ENCODE assay signal across 12 cellular contexts in genomic region chr5:89729623-89730390, GRCh38.
DNase-seq lines count a peak whose midpoint lies in the region; ATAC-seq and TF ChIP-seq lines count a peak whose summit lies in the region.
"Had no signal": no experiment of that assay in that cellular context is flagged by ENCODE, and none has a peak within 500 bp of the region (broad histone marks: within the 10 kb centered on the region; RNA-seq: fewer than 3 reads in every experiment).

No MANE protein-coding gene starts in this region.

- in situ Hi-C loops in Caki2 (cut with HindIII; ENCODE audit: low pct_unique_long_range_greater_than_20kb, low sequenced_read_pairs) (no loop called here), Panc1 (cut with HindIII; ENCODE audit: low pct_unique_long_range_greater_than_20kb, low sequenced_read_pairs) (no loop called here)

- H3K27me3 ChIP-seq in Panc1 (ENCODE audit: control insufficient read depth, insufficient read depth, low read length) (no peaks in the 10 kb centered on the region), kidney epithelial cell (ENCODE audit: control insufficient read depth, insufficient read depth, low read length) (no peaks in the 10 kb centered on the region)

- CTCF ChIA-PET in Panc1 (lab: Charles Lee): interaction anchor here (0.6 to 0.7 kb wide), 2 partner anchors 75 to 893 kb away, joined by 3 read pairs; no protein-coding TSS in a partner anchor

- intact Hi-C loops in Panc1 (cut with micrococcal nuclease; ENCODE audit: unreplicated experiment): no loop called here

- H3K9me3 ChIP-seq in Panc1 (ENCODE audit: control insufficient read depth, insufficient read depth, low read depth, low read length): no peaks in the 10 kb centered on the region

- POLR2A ChIA-PET in Panc1 (lab: Charles Lee): no interaction called here

- H3K4me1 ChIP-seq in Panc1 (ENCODE audit: control insufficient read depth, insufficient read depth, low read length): no peaks in the 10 kb centered on the region

- DNase-seq in Caki2 (ENCODE audit: low read depth) (peak; percentile 49), Panc1 (ENCODE audit: low read depth, low spot score) (peak; percentile 8), kidney epithelial cell (ENCODE audit: low read depth) (no peak), NCI-H187 treated with DMSO at 0.1 percent for 48 hours (lab: John Stamatoyannopoulos, UW) (no peak)
- DNase-seq: activated CD4-positive, alpha-beta T cell treated with anti-CD3 and anti-CD28 coated beads for 1 hour; GDM1; NCI-H1694; stimulated activated CD4-positive, alpha-beta T cell treated with anti-CD3 and anti-CD28 coated beads, Interleukin-2, amount 100 ng/mL, for 24 hours had no signal

- ATAC-seq in GM21381 (IDR thresholded peaks at IDR 0.05; ENCODE audit: unreplicated experiment) (peak; percentile 57), Panc1 (no peak), HG03460 (IDR thresholded peaks at IDR 0.05; ENCODE audit: unreplicated experiment) (no peak), GM18870 (IDR thresholded peaks at IDR 0.05; ENCODE audit: unreplicated experiment) (no peak), GM21360 (IDR thresholded peaks at IDR 0.05; ENCODE audit: unreplicated experiment) (no peak)

- H3K36me3 ChIP-seq in Panc1 (ENCODE audit: control insufficient read depth, insufficient read depth, low read length) (no peaks in the 10 kb centered on the region), kidney epithelial cell (ENCODE audit: control insufficient read depth, insufficient read depth, low read length) (no peaks in the 10 kb centered on the region)

- no TSS peak for BruUV-seq in Panc1 (replicated peaks; lab: Mats Ljungman, UMichigan)

- TF ChIP-seq CTCF in Panc1 (IDR thresholded peaks at IDR 0.05): peak; percentile 35; the same call in 1 of the 2 replicates
- TF ChIP-seq CTCF in kidney epithelial cell (IDR thresholded peaks at IDR 0.05; ENCODE audit: insufficient read depth, low read length, poor library complexity, severe bottlenecking): peak; percentile 32

- H3K4me3 ChIP-seq in Panc1 (ENCODE audit: low read depth in 2 of 2, low read length in 2 of 2): no peak overlapping the region
- H3K4me3 ChIP-seq in kidney epithelial cell (ENCODE audit: low read depth, low read length): no peak overlapping the region

- no peak overlapping the region for H3K27ac ChIP-seq in Panc1 (ENCODE audit: low read length)

Comparison
In these comparisons a context has a peak if more than half of its experiments do, and no peak if none do; other contexts are left out.
1. DNase-seq: peak in Caki2 (single experiment) and Panc1 (single experiment); none in kidney epithelial cell (single experiment) and NCI-H187 treated with DMSO at 0.1 percent for 48 hours (single experiment).